26 cellular contexts compared by ENCODE assay signal in the genomic region with DNA sequence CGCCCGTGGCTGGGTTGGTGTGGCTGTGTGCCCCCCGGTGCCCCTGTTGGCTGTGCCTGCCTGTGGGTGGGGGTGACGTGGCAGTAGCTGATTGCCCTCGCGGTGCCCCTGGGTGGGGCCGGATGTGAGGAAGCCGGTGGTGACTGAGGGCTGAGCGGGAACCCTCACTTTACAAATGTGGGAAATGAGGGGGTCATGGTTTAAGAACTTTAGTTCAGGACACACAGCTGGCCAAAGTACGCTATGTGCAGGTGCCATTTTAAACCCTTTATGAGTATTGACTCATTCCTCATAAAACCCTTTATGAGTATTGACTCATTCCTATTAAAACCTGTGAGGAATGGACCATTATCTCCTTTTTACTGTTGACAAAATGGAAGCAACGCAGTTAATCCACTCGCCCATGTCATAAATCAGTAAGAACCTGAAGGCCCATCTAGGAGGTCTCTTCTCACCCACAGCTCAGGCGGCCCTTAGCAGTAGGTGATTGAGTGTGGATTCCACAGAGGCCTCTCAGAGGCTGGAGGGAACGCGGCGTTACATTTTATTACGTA.
A peak's percentile ranks its signal among the peaks of the same experiment; 100 is the strongest.
DNase-seq lines count a peak whose midpoint lies in the region; ATAC-seq and TF ChIP-seq lines count a peak whose summit lies in the region.
"Had no signal": no experiment of that assay in that cellular context is flagged by ENCODE, and none has a peak within 500 bp of the region (broad histone marks: within the 10 kb centered on the region; RNA-seq: fewer than 3 reads in every experiment).

No MANE protein-coding gene starts in this region.

- H3K4me3 ChIP-seq in HCT116 (replicated peaks in 1 of 2; ENCODE audit: low read depth in 1 of 2, low read length in 2 of 2) = no peak overlapping the region
- H3K4me3 ChIP-seq: ascending aorta, neural progenitor cell, psoas muscle, SJCRH30, skin epidermis had no signal

- H3K9me3 Mint-ChIP-seq in activated naive CD8-positive, alpha-beta T cell treated with anti-CD3 and anti-CD28 coated beads for 36 hours = peaks cover 4% of the 10 kb centered on the region

- no peak for TF ChIP-seq POLR2A in HCT116 (IDR thresholded peaks at IDR 0.05; ENCODE audit: borderline replicate concordance, extremely low read depth, insufficient read depth, insufficient read length)

- no peaks in the 10 kb centered on the region for H3K4me1 Mint-ChIP-seq in T-helper 17 cell
- no peaks in the 10 kb centered on the region for H3K4me1 Mint-ChIP-seq in activated naive CD8-positive, alpha-beta T cell treated with anti-CD3 and anti-CD28 coated beads for 36 hours

- POLR2A ChIA-PET in HCT116 (lab: Charles Lee) = no interaction called here

- no peaks in the 10 kb centered on the region for H4K20me1 ChIP-seq in HCT116 (ENCODE audit: insufficient read depth)

- 0 out of 2 replicates have a peak, but pooled peaks cover 4% of the 10 kb centered on the region for H3K27me3 ChIP-seq in HCT116 (ENCODE audit: insufficient read depth, low read length)
- H3K27me3 ChIP-seq: ascending aorta, neural progenitor cell had no signal

- DNase-seq in HCT116 (ENCODE audit: low read depth, low spot score) = peak; percentile 7
- DNase-seq in NCI-H774 (lab: John Stamatoyannopoulos, UW) = peak; percentile 79
- DNase-seq in epithelial cell of prostate (ENCODE audit: low read depth, low spot score) = peak; percentile 14
- DNase-seq in MV-4-11 (lab: John Stamatoyannopoulos, UW) = no peak
- DNase-seq in T-helper 17 cell = no peak
- DNase-seq in activated naive CD8-positive, alpha-beta T cell treated with anti-CD3 and anti-CD28 coated beads for 36 hours = no peak
- DNase-seq in NCI-H1048 (lab: John Stamatoyannopoulos, UW) = no peak
- DNase-seq: activated CD4-positive, CD25-positive, alpha-beta regulatory T cell; activated CD8-positive, alpha-beta memory T cell treated with anti-CD3 and anti-CD28 coated beads for 24 hours; activated naive CD4-positive, alpha-beta T cell treated with anti-CD3 and anti-CD28 coated beads, Interleukin-2, amount 50 U/mL, for 16 hours; activated T-cell treated with anti-CD3 and anti-CD28 coated beads, Interleukin-2, amount 50 U/mL, for 48 hours; cerebellar nuclear complex; DND-41; effector memory CD4-positive, alpha-beta T cell; Kasumi-1; left ventricle myocardium superior; NCI-H146; NCI-H2227 treated with DMSO at 0.1 percent for 48 hours; psoas muscle; SJCRH30; stimulated activated CD4-positive, alpha-beta T cell treated with anti-CD3 and anti-CD28 coated beads, Interleukin-4, amount 100 ng/mL, for 24 hours; T-helper 2 cell had no signal

- TF ChIP-seq CTCF in 22Rv1 (IDR thresholded peaks at IDR 0.05) (no peak), HCT116 (IDR thresholded peaks at IDR 0.05 in 2 of 3, conservative IDR thresholded peaks at IDR 0.05 in 1 of 3; ENCODE audit: borderline replicate concordance in 1 of 3, insufficient read depth in 1 of 3, low read depth in 2 of 3, low read length in 2 of 3) (no peak)

- TF ChIP-seq RAD21 in HCT116 (IDR thresholded peaks at IDR 0.05; ENCODE audit: low read depth) = no peak

- no peaks in the 10 kb centered on the region for H3K79me2 ChIP-seq in HCT116 (ENCODE audit: insufficient read depth, low read length)

- no peaks in the 10 kb centered on the region for H3K36me3 ChIP-seq in HCT116 (ENCODE audit: control insufficient read depth in 1 of 2, insufficient read depth in 2 of 2, low read length in 2 of 2)
- H3K36me3 ChIP-seq: ascending aorta, neural progenitor cell, SJCRH30 had no signal

- CTCF ChIA-PET in HCT116 (lab: Charles Lee) = no interaction called here

- peaks cover 0 to 7% of the 10 kb centered on the region in 2 experiments; a peak in 1 of 4 replicates for H3K4me1 ChIP-seq in HCT116 (ENCODE audit: control insufficient read depth in 1 of 2, insufficient read depth in 2 of 2, low read length in 2 of 2)
- H3K4me1 ChIP-seq: ascending aorta, psoas muscle, SJCRH30 had no signal

- no peaks in the 10 kb centered on the region for H3K36me3 Mint-ChIP-seq in T-helper 17 cell (ENCODE audit: low read depth)
- H3K36me3 Mint-ChIP-seq in activated naive CD8-positive, alpha-beta T cell treated with anti-CD3 and anti-CD28 coated beads for 36 hours = no peaks in the 10 kb centered on the region

- ATAC-seq in HCT116 (peak; percentile 38; the same call in 1 of the 2 replicates), T-helper 17 cell (no peak)
- ATAC-seq: left ventricle myocardium superior, psoas muscle had no signal

- no peaks in the 10 kb centered on the region for H3K9me3 ChIP-seq in HCT116 (ENCODE audit: control insufficient read depth in 1 of 2, insufficient read depth in 1 of 2, low read depth in 1 of 2, low read length in 2 of 2)
- H3K9me3 ChIP-seq in T-helper 17 cell (ENCODE audit: control insufficient read depth, low read length, poor library complexity, severe bottlenecking) = no peaks in the 10 kb centered on the region
- H3K9me3 ChIP-seq: ascending aorta, psoas muscle, SJCRH30 had no signal

- H2AFZ ChIP-seq in HCT116 (ENCODE audit: low read depth, low read length, poor library complexity, severe bottlenecking) = no peak overlapping the region
- H2AFZ ChIP-seq: neural progenitor cell had no signal

- no TSS peak for BruUV-seq in HCT116 (replicated peaks; lab: Mats Ljungman, UMichigan)

- no peak overlapping the region for H3K27ac Mint-ChIP-seq in T-helper 17 cell
- no peak overlapping the region for H3K27ac Mint-ChIP-seq in activated naive CD8-positive, alpha-beta T cell treated with anti-CD3 and anti-CD28 coated beads for 36 hours
- H3K27ac Mint-ChIP-seq: neural progenitor cell had no signal

- no peaks in the 10 kb centered on the region for H3K27me3 Mint-ChIP-seq in T-helper 17 cell
- H3K27me3 Mint-ChIP-seq in activated naive CD8-positive, alpha-beta T cell treated with anti-CD3 and anti-CD28 coated beads for 36 hours = no peaks in the 10 kb centered on the region

- intact Hi-C loops in HCT116 (cut with micrococcal nuclease) = no loop called here

- H3K27ac ChIP-seq in 22Rv1 = peak overlapping the region; percentile 49
- no peak overlapping the region for H3K27ac ChIP-seq in HCT116 (ENCODE audit: low read depth, low read length)
- no peak overlapping the region for H3K27ac ChIP-seq in epithelial cell of prostate
- H3K27ac ChIP-seq: ascending aorta, neural progenitor cell, psoas muscle, SJCRH30, skin epidermis had no signal

- H3K4me2 ChIP-seq in HCT116 (ENCODE audit: low read length) = no peak overlapping the region
- H3K4me2 ChIP-seq: neural progenitor cell had no signal

- H3K4me3 Mint-ChIP-seq in T-helper 17 cell = no peak overlapping the region
- no peak overlapping the region for H3K4me3 Mint-ChIP-seq in activated naive CD8-positive, alpha-beta T cell treated with anti-CD3 and anti-CD28 coated beads for 36 hours
- H3K4me3 Mint-ChIP-seq: neural progenitor cell had no signal

- H3K9ac ChIP-seq in HCT116 (ENCODE audit: low read length) = no peak overlapping the region
- H3K9ac ChIP-seq: neural progenitor cell had no signal

- RAD21 ChIA-PET in HCT116 (lab: Charles Lee; ENCODE audit: low non-redundant PET in 1 of 2, low total read pairs in 2 of 2, uncharacterized antibody in 2 of 2, unreplicated experiment in 2 of 2) = no interaction called here

- H3K9me2 ChIP-seq in HCT116 (ENCODE audit: insufficient read depth) = no peaks in the 10 kb centered on the region

TF ChIP-seq in HCT116, 20 proteins besides CTCF, POLR2A, EP300 and RAD21 (continues in another document):
- TF ChIP-seq, protein P1, sequence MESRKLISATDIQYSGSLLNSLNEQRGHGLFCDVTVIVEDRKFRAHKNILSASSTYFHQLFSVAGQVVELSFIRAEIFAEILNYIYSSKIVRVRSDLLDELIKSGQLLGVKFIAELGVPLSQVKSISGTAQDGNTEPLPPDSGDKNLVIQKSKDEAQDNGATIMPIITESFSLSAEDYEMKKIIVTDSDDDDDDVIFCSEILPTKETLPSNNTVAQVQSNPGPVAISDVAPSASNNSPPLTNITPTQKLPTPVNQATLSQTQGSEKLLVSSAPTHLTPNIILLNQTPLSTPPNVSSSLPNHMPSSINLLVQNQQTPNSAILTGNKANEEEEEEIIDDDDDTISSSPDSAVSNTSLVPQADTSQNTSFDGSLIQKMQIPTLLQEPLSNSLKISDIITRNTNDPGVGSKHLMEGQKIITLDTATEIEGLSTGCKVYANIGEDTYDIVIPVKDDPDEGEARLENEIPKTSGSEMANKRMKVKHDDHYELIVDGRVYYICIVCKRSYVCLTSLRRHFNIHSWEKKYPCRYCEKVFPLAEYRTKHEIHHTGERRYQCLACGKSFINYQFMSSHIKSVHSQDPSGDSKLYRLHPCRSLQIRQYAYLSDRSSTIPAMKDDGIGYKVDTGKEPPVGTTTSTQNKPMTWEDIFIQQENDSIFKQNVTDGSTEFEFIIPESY (IDR thresholded peaks at IDR 0.05; ENCODE audit: extremely low read depth, insufficient replicate concordance, low read length) = no peak
- TF ChIP-seq TCF7L2 (IDR thresholded peaks at IDR 0.05; ENCODE audit: borderline replicate concordance, extremely low read depth, insufficient read depth, insufficient read length) = no peak
- TF ChIP-seq FOSL1 (IDR thresholded peaks at IDR 0.05; ENCODE audit: low read depth) = no peak
- TF ChIP-seq REST (IDR thresholded peaks at IDR 0.05; ENCODE audit: low read depth) = no peak
- no peak for TF ChIP-seq YY1 (IDR thresholded peaks at IDR 0.05; ENCODE audit: extremely low read depth, insufficient replicate concordance, low read depth, low read length)
- TF ChIP-seq EZH2phosphoT487 (IDR thresholded peaks at IDR 0.05; ENCODE audit: borderline replicate concordance) = no peak

Comparison
In these comparisons a context has a peak if more than half of its experiments do, and no peak if none do; other contexts are left out.
1. DNase-seq: peak in HCT116 (single experiment), NCI-H774 (single experiment) and epithelial cell of prostate (single experiment); none in MV-4-11 (single experiment), T-helper 17 cell (0 of 3), activated naive CD8-positive, alpha-beta T cell treated with anti-CD3 and anti-CD28 coated beads for 36 hours (single experiment) and NCI-H1048 (single experiment).